ENCODE assay signal across 26 cellular contexts in the genomic region with DNA sequence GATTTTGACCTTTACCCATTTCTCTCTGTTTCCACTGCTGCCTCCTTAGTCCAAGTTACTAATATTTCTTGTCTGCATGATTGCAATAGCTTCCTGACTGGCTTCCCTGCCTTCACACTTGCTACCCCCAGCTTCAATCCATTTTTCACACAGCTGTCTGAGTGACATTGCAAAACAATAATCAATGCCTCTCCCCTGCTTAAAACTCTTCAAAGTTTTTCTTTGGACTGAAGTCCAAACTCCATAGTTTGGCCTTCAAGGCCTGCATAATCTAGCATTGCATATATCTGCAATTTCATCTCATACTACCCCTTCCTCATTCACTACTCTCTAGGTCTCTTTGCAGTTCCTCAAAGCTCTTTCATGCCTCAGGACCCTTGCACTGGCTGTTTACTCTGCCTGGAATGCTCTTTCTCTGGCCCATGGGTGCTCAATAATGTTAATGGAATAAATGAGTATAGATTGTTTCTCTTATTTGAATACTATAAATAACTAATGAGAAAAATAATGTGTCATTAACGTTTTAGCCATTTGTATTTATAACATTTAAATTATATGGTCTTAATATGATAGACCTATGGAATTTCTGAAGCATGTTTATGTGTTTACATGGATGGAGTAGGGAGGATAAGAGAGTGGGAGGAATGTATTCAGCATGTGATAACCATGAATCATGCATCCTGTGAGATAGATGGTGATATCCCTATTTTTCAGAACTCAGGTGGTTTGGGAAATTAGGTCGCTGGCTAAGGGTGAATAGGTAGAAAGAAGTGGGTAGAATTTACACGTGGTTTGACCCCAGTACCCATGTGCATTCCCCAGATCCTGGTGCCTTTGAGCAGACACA. TPM values are rescaled to one million over a fixed set of nuclear protein-coding genes. Genes with fewer than 3 reads are reported as not detected.
"Had no signal": no experiment of that assay in that cellular context is flagged by ENCODE, and none has a peak within 500 bp of the region (broad histone marks: within the 10 kb centered on the region; RNA-seq: fewer than 3 reads in every experiment).

No MANE protein-coding gene starts in this region.

- DNase-seq: activated CD4-positive, alpha-beta T cell treated with anti-CD3 and anti-CD28 coated beads for 1 hour; activated CD4-positive, alpha-beta T cell treated with anti-CD3 and anti-CD28 coated beads, Interleukin-2, amount 10 ng/mL, durations not matched to agents 7 days and 5 days; activated CD8-positive, alpha-beta T cell treated with anti-CD3 and anti-CD28 coated beads for 36 hours; activated gamma-delta T cell treated with Interleukin-2 at 50 U/mL for 16 hours; activated naive CD8-positive, alpha-beta T cell treated with anti-CD3 and anti-CD28 coated beads, Interleukin-2, amount 50 U/mL, for 24 hours; activated T-cell treated with anti-CD3 and anti-CD28 coated beads, Interleukin-2, amount 50 U/mL, for 4 hours; amygdala; dermis blood vessel endothelial cell; effector CD4-positive, alpha-beta T cell; esophagus squamous epithelium; islet precursor cell; left cardiac atrium; left ventricle myocardium superior; naive B cell; nephron progenitor cell; spleen; stimulated activated CD4-positive, alpha-beta T cell treated with anti-CD3 and anti-CD28 coated beads, Interleukin-2, amount 100 ng/mL, for 48 hours; stimulated activated naive CD8-positive, alpha-beta T cell treated with anti-CD3 and anti-CD28 coated beads, Interleukin-15, Interleukin-2, amounts not matched to agents 100 U/mL and 50 U/mL, for 24 hours; T-helper 2 cell; testis; transverse colon had no signal

- H3K4me1 ChIP-seq: esophagus squamous epithelium, prostate gland, spleen, testis, transverse colon had no signal

- H3K27me3 ChIP-seq: testis had no signal

- ATAC-seq: activated CD8-positive, alpha-beta T cell treated with anti-CD3 and anti-CD28 coated beads for 36 hours; activated naive CD8-positive, alpha-beta T cell treated with anti-CD3 and anti-CD28 coated beads, Interleukin-2, amount 50 U/mL, for 24 hours; activated T-cell treated with anti-CD3 and anti-CD28 coated beads, Interleukin-2, amount 50 U/mL, for 4 hours; activated T-helper 17 cell treated with anti-CD3 and anti-CD28 coated beads, Interleukin-2, amount 50 U/mL, for 72 hours; left cardiac atrium; left ventricle myocardium superior had no signal

- H3K27ac ChIP-seq: epithelial cell of prostate, esophagus squamous epithelium, neutrophil, prostate gland, spleen, testis, transverse colon had no signal

- H3K36me3 ChIP-seq: esophagus squamous epithelium, neutrophil, prostate gland, spleen, transverse colon had no signal

- H3K9me3 ChIP-seq: neutrophil, prostate gland, testis, transverse colon had no signal

- H3K4me3 ChIP-seq: esophagus squamous epithelium, prostate gland, spleen, testis, transverse colon had no signal

RNA-seq across cellular contexts. Expression of a gene that starts 5.7 kb away (rescaled TPM):
- total RNA-seq: activated T-cell treated with anti-CD3 and anti-CD28 coated beads, Interleukin-2, amount 50 U/mL, for 4 hours; dermis blood vessel endothelial cell; lung microvascular endothelial cell had no signal
